ENCODE assay signal across 9 cellular contexts in genomic region chr10:31467791-31468535, GRCh38.
DNase-seq lines count a peak whose midpoint lies in the region; FAIRE-seq and TF ChIP-seq lines count a peak whose summit lies in the region.
"Had no signal": no experiment of that assay in that cellular context is flagged by ENCODE, and none has a peak within 500 bp of the region (broad histone marks: within the 10 kb centered on the region; RNA-seq: fewer than 3 reads in every experiment).

No MANE protein-coding gene starts in this region.

- no peak for TF ChIP-seq POLR2A in H54 (IDR thresholded peaks at IDR 0.05; ENCODE audit: low read depth, low read length)

- H3K27me3 ChIP-seq in astrocyte (ENCODE audit: insufficient read depth, low read length): no peaks in the 10 kb centered on the region

- intact Hi-C loops in kidney (cut with DNase I): no loop called here
- intact Hi-C loops in activated T-helper 1 cell treated with anti-CD3 and anti-CD28 coated beads, Interleukin-12 subunit alpha, Interleukin-12 subunit beta, Interleukin-2, Interleukin-4 antibody, amounts not matched to agents 30 ng/mL and 10 ng/mL and 1 ng/mL, durations not matched to agents 14 hours and 24 hours and 36 hours (cut with micrococcal nuclease): no loop called here

- DNase-seq in AG10803 (ENCODE audit: low read depth) (no peak), H54 (ENCODE audit: insufficient read length, low spot score) (no peak), astrocyte (ENCODE audit: low read depth) (peak; percentile 10), kidney (peak; percentile 22), NK-92 (lab: John Stamatoyannopoulos, UW; ENCODE audit: unreplicated experiment) (no peak), RCC 7860 (ENCODE audit: low spot score) (no peak)
- no peak for DNase-seq in stimulated activated naive CD4-positive, alpha-beta T cell (lab: John Stamatoyannopoulos, UW)
- DNase-seq in activated T-helper 1 cell treated with anti-CD3 and anti-CD28 coated beads, Interleukin-12 subunit alpha, Interleukin-12 subunit beta, Interleukin-2, Interleukin-4 antibody, amounts not matched to agents 30 ng/mL and 10 ng/mL and 1 ng/mL, durations not matched to agents 14 hours and 24 hours and 36 hours (ENCODE audit: low spot score): no peak

- H3K4me3 Mint-ChIP-seq in astrocyte (ENCODE audit: unreplicated experiment): no peak overlapping the region
- H3K4me3 Mint-ChIP-seq in activated T-helper 1 cell treated with anti-CD3 and anti-CD28 coated beads, Interleukin-12 subunit alpha, Interleukin-12 subunit beta, Interleukin-2, Interleukin-4 antibody, amounts not matched to agents 30 ng/mL and 10 ng/mL and 1 ng/mL, durations not matched to agents 14 hours and 24 hours and 36 hours: no peak overlapping the region
- H3K4me3 Mint-ChIP-seq: stimulated activated naive CD8-positive, alpha-beta T cell treated with anti-CD3 and anti-CD28 coated beads, Interleukin-15, Interleukin-2, amounts not matched to agents 100 ng/mL and 50 ng/mL, for 24 hours had no signal

- H3K27ac ChIP-seq in astrocyte (ENCODE audit: low read depth, low read length) (no peak overlapping the region), kidney (ENCODE audit: low read depth in 2 of 2, low read length in 2 of 2) (no peak overlapping the region)

- peaks cover 37% of the 10 kb centered on the region for H3K36me3 Mint-ChIP-seq in astrocyte (ENCODE audit: low read depth, unreplicated experiment)
- H3K36me3 Mint-ChIP-seq in activated T-helper 1 cell treated with anti-CD3 and anti-CD28 coated beads, Interleukin-12 subunit alpha, Interleukin-12 subunit beta, Interleukin-2, Interleukin-4 antibody, amounts not matched to agents 30 ng/mL and 10 ng/mL and 1 ng/mL, durations not matched to agents 14 hours and 24 hours and 36 hours (ENCODE audit: low read depth): peaks cover 51% of the 10 kb centered on the region

- no peak overlapping the region for H3K4me3 ChIP-seq in AG10803 (ENCODE audit: low read length)
- no peak overlapping the region for H3K4me3 ChIP-seq in astrocyte (ENCODE audit: insufficient read depth, low read depth, low read length)
- no peak overlapping the region for H3K4me3 ChIP-seq in kidney (ENCODE audit: low read length in 2 of 2)

- no peak overlapping the region for H3K27ac Mint-ChIP-seq in astrocyte (ENCODE audit: unreplicated experiment)
- no peak overlapping the region for H3K27ac Mint-ChIP-seq in activated T-helper 1 cell treated with anti-CD3 and anti-CD28 coated beads, Interleukin-12 subunit alpha, Interleukin-12 subunit beta, Interleukin-2, Interleukin-4 antibody, amounts not matched to agents 30 ng/mL and 10 ng/mL and 1 ng/mL, durations not matched to agents 14 hours and 24 hours and 36 hours
- H3K27ac Mint-ChIP-seq: stimulated activated naive CD8-positive, alpha-beta T cell treated with anti-CD3 and anti-CD28 coated beads, Interleukin-15, Interleukin-2, amounts not matched to agents 100 ng/mL and 50 ng/mL, for 24 hours had no signal

- H3K79me2 ChIP-seq in astrocyte (ENCODE audit: insufficient read depth, low read length): peaks cover 25% of the 10 kb centered on the region

- H3K4me1 Mint-ChIP-seq in astrocyte (ENCODE audit: low read depth, unreplicated experiment): peaks cover 5% of the 10 kb centered on the region
- H3K4me1 Mint-ChIP-seq in activated T-helper 1 cell treated with anti-CD3 and anti-CD28 coated beads, Interleukin-12 subunit alpha, Interleukin-12 subunit beta, Interleukin-2, Interleukin-4 antibody, amounts not matched to agents 30 ng/mL and 10 ng/mL and 1 ng/mL, durations not matched to agents 14 hours and 24 hours and 36 hours (ENCODE audit: low read depth): no peaks in the 10 kb centered on the region

- H3K4me2 ChIP-seq in astrocyte (ENCODE audit: low read length): no peak overlapping the region

- H3K36me3 ChIP-seq in astrocyte (ENCODE audit: insufficient read depth, low read length): peaks cover 20% of the 10 kb centered on the region
- no peaks in the 10 kb centered on the region for H3K36me3 ChIP-seq in kidney (ENCODE audit: control insufficient read depth in 1 of 2, insufficient read depth in 2 of 2, low read length in 2 of 2)

- H3K9me3 Mint-ChIP-seq in astrocyte (ENCODE audit: unreplicated experiment): peaks cover 9% of the 10 kb centered on the region
- peaks cover 28% of the 10 kb centered on the region for H3K9me3 Mint-ChIP-seq in activated T-helper 1 cell treated with anti-CD3 and anti-CD28 coated beads, Interleukin-12 subunit alpha, Interleukin-12 subunit beta, Interleukin-2, Interleukin-4 antibody, amounts not matched to agents 30 ng/mL and 10 ng/mL and 1 ng/mL, durations not matched to agents 14 hours and 24 hours and 36 hours

- H3K27me3 Mint-ChIP-seq in astrocyte (ENCODE audit: low read depth, unreplicated experiment): no peaks in the 10 kb centered on the region
- no peaks in the 10 kb centered on the region for H3K27me3 Mint-ChIP-seq in activated T-helper 1 cell treated with anti-CD3 and anti-CD28 coated beads, Interleukin-12 subunit alpha, Interleukin-12 subunit beta, Interleukin-2, Interleukin-4 antibody, amounts not matched to agents 30 ng/mL and 10 ng/mL and 1 ng/mL, durations not matched to agents 14 hours and 24 hours and 36 hours (ENCODE audit: insufficient read depth)
- H3K27me3 Mint-ChIP-seq: stimulated activated naive CD8-positive, alpha-beta T cell treated with anti-CD3 and anti-CD28 coated beads, Interleukin-15, Interleukin-2, amounts not matched to agents 100 ng/mL and 50 ng/mL, for 24 hours had no signal

- peak; percentile 30 for FAIRE-seq in H54 (lab: Jason Lieb, UNC)
- no peak for FAIRE-seq in astrocyte (lab: Jason Lieb, UNC)
- no peak for FAIRE-seq in kidney (lab: Jason Lieb, UNC)
- no peak for FAIRE-seq in RCC 7860 (lab: Jason Lieb, UNC)

- no peak overlapping the region for H2AFZ ChIP-seq in astrocyte (ENCODE audit: low read depth, low read length)

- H3K9me3 ChIP-seq in astrocyte (ENCODE audit: insufficient read depth, low read depth, low read length): no peaks in the 10 kb centered on the region
- H3K9me3 ChIP-seq in kidney (ENCODE audit: control insufficient read depth in 1 of 2, low read length in 2 of 2): peaks cover 0 to 13% of the 10 kb centered on the region in 2 donors

- no peaks in the 10 kb centered on the region for H3K4me1 ChIP-seq in astrocyte (ENCODE audit: insufficient read depth, low read length)
- no peaks in the 10 kb centered on the region for H3K4me1 ChIP-seq in kidney (ENCODE audit: control insufficient read depth in 1 of 2, insufficient read depth in 1 of 2, low read depth in 1 of 2, low read length in 2 of 2)

- no peak overlapping the region for H3K9ac ChIP-seq in astrocyte (ENCODE audit: low read length)
- no peak overlapping the region for H3K9ac ChIP-seq in kidney (ENCODE audit: low read length in 2 of 2)

- TF ChIP-seq CTCF in AG10803 (conservative IDR thresholded peaks at IDR 0.05; ENCODE audit: low read length) (peak; percentile 27), astrocyte (IDR thresholded peaks at IDR 0.05; ENCODE audit: insufficient read depth, low read depth, low read length) (peak; percentile 37), kidney (IDR thresholded peaks at IDR 0.05; ENCODE audit: borderline replicate concordance, extremely low read depth, insufficient read depth) (peak; percentile 54)

- peaks cover 15% of the 10 kb centered on the region for H4K20me1 ChIP-seq in astrocyte (ENCODE audit: insufficient read depth, low read length)

Comparison
In these comparisons a context has a peak if more than half of its experiments do, and no peak if none do; other contexts are left out.
1. DNase-seq: peak in astrocyte (single experiment) and kidney (single experiment); none in AG10803 (single experiment), H54 (single experiment), NK-92 (single experiment), stimulated activated naive CD4-positive, alpha-beta T cell (0 of 6), RCC 7860 (single experiment) and activated T-helper 1 cell treated with anti-CD3 and anti-CD28 coated beads, Interleukin-12 subunit alpha, Interleukin-12 subunit beta, Interleukin-2, Interleukin-4 antibody, amounts not matched to agents 30 ng/mL and 10 ng/mL and 1 ng/mL, durations not matched to agents 14 hours and 24 hours and 36 hours (single experiment).
2. Peak in every context shown above with its lines, with median percentiles within 50 percentile points of each other: CTCF ChIP-seq.